ENCODE assay signal across 8 cellular contexts in genomic region chr15:92809064-92809879, GRCh38.
DNase-seq lines count a peak whose midpoint lies in the region; ATAC-seq, FAIRE-seq and TF ChIP-seq lines count a peak whose summit lies in the region.

No MANE protein-coding gene starts in this region.

- no peaks in the 10 kb centered on the region for H3K36me3 ChIP-seq in kidney (ENCODE audit: control insufficient read depth in 1 of 2, insufficient read depth in 2 of 2, low read length in 2 of 2)

- peak overlapping the region; percentile 84 for H3K4me3 Mint-ChIP-seq in central memory CD8-positive, alpha-beta T cell

- H3K36me3 Mint-ChIP-seq in central memory CD8-positive, alpha-beta T cell (ENCODE audit: insufficient read depth), result peaks cover 14% of the 10 kb centered on the region

- H3K27ac Mint-ChIP-seq in central memory CD8-positive, alpha-beta T cell (ENCODE audit: low read depth), result peak overlapping the region; percentile 94

- intact Hi-C loops in kidney (cut with DNase I), result loop anchor here (5.0 kb wide), 1 partner anchor 103 kb away; no protein-coding TSS in a partner anchor

- FAIRE-seq in kidney (lab: Jason Lieb, UNC), result no peak

- peak overlapping the region; percentile 20 to 98 for H3K9ac ChIP-seq in kidney (ENCODE audit: low read length in 2 of 2)

- no peaks in the 10 kb centered on the region for H3K27me3 Mint-ChIP-seq in central memory CD8-positive, alpha-beta T cell

- peak overlapping the region; percentile 98 to 99 for H3K27ac ChIP-seq in kidney (ENCODE audit: low read depth in 2 of 2, low read length in 2 of 2)

- DNase-seq in Ammon's horn (ENCODE audit: low spot score), result peak; percentile 96
- peak; percentile 96 for DNase-seq in NCI-H345 (lab: John Stamatoyannopoulos, UW)
- DNase-seq in activated CD4-positive, CD25-positive, alpha-beta regulatory T cell treated with anti-CD3 and anti-CD28 coated beads, Interleukin-2, amount 50 U/mL, for 16 hours (ENCODE audit: low read depth, low spot score), result peak; percentile 97
- DNase-seq in central memory CD8-positive, alpha-beta T cell (ENCODE audit: low spot score in 2 of 2), result peak; percentile 97 to 98
- peak; percentile 100 for DNase-seq in kidney
- peak; percentile 98 for DNase-seq in stimulated activated CD4-positive, alpha-beta T cell treated with anti-CD3 and anti-CD28 coated beads, Interleukin-15, amount 100 ng/mL, for 1 hour (ENCODE audit: low read depth in 1 of 2, low spot score in 1 of 2)

- no peaks in the 10 kb centered on the region for H3K9me3 ChIP-seq in kidney (ENCODE audit: control insufficient read depth in 1 of 2, low read length in 2 of 2)

- H3K4me1 Mint-ChIP-seq in central memory CD8-positive, alpha-beta T cell, result peaks cover 28% of the 10 kb centered on the region

- peak; percentile 91 for TF ChIP-seq CTCF in kidney (IDR thresholded peaks at IDR 0.05; ENCODE audit: borderline replicate concordance, extremely low read depth, insufficient read depth)

- ATAC-seq in GM19035 (IDR thresholded peaks at IDR 0.05; ENCODE audit: unreplicated experiment) (peak; percentile 79), HG03342 (IDR thresholded peaks at IDR 0.05; ENCODE audit: unreplicated experiment) (peak; percentile 78)
- ATAC-seq in central memory CD8-positive, alpha-beta T cell (replicated peaks; ENCODE audit: extremely low read depth, poor library complexity, severe bottlenecking), result peak; percentile 82

- H3K9me3 Mint-ChIP-seq in central memory CD8-positive, alpha-beta T cell, result no peaks in the 10 kb centered on the region

- peaks cover 5 to 14% of the 10 kb centered on the region in 2 donors for H3K4me1 ChIP-seq in kidney (ENCODE audit: control insufficient read depth in 1 of 2, insufficient read depth in 1 of 2, low read depth in 1 of 2, low read length in 2 of 2)

- H3K4me3 ChIP-seq in kidney (ENCODE audit: low read length in 2 of 2), result peak overlapping the region; percentile 72 to 98

Comparison
In these comparisons a context has a peak if more than half of its experiments do, and no peak if none do; other contexts are left out.
1. Peak in every context shown above with its lines: DNase-seq, ATAC-seq, H3K4me3 ChIP-seq and H3K27ac ChIP-seq.